ENCODE assay signal across 8 cellular contexts in genomic region chr1:148389027-148389339, GRCh38.
DNase-seq lines count a peak whose midpoint lies in the region; ATAC-seq and TF ChIP-seq lines count a peak whose summit lies in the region.

No MANE protein-coding gene starts in this region.

- POLR2A ChIA-PET in activated CD8-positive, alpha-beta T cell treated with anti-CD3 and anti-CD28 coated beads for 36 hours (lab: Charles Lee), result interaction anchor here (0.7 to 6.2 kb wide), 22 partner anchors 10 to 133 kb away, joined by 3 to 82 read pairs (median 8); no protein-coding TSS in a partner anchor

- H3K27me3 ChIP-seq in GM23338 (ENCODE audit: insufficient read depth) (peaks cover 11% of the 10 kb centered on the region; the same call in 1 of the 2 replicates), gastroesophageal sphincter (no peaks in the 10 kb centered on the region), skeletal muscle tissue (ENCODE audit: control insufficient read depth in 3 of 3, insufficient read depth in 3 of 3, low read length in 3 of 3) (peaks cover 0 to 3% (median 2%) of the 10 kb centered on the region in 3 donors)

- peak overlapping the region; percentile 89 for H3K4me3 Mint-ChIP-seq in GM23338
- H3K4me3 Mint-ChIP-seq in activated CD8-positive, alpha-beta T cell treated with anti-CD3 and anti-CD28 coated beads for 36 hours, result peak overlapping the region; percentile 84

- ATAC-seq in GM23338, result no peak
- no peak for ATAC-seq in activated CD8-positive, alpha-beta T cell treated with anti-CD3 and anti-CD28 coated beads for 36 hours
- ATAC-seq in gastroesophageal sphincter, result no peak

- no peaks in the 10 kb centered on the region for H3K36me3 Mint-ChIP-seq in GM23338 (ENCODE audit: low read depth)
- H3K36me3 Mint-ChIP-seq in activated CD8-positive, alpha-beta T cell treated with anti-CD3 and anti-CD28 coated beads for 36 hours (ENCODE audit: low read depth), result no peaks in the 10 kb centered on the region

- peaks cover 17% of the 10 kb centered on the region for H3K27me3 Mint-ChIP-seq in GM23338 (ENCODE audit: insufficient read depth, low read depth, poor library complexity)
- H3K27me3 Mint-ChIP-seq in activated CD8-positive, alpha-beta T cell treated with anti-CD3 and anti-CD28 coated beads for 36 hours, result no peaks in the 10 kb centered on the region

- intact Hi-C loops in activated CD8-positive, alpha-beta T cell treated with anti-CD3 and anti-CD28 coated beads for 36 hours (cut with micrococcal nuclease), result no loop called here

- peaks cover 15% of the 10 kb centered on the region for H3K4me1 Mint-ChIP-seq in GM23338
- peaks cover 30% of the 10 kb centered on the region for H3K4me1 Mint-ChIP-seq in activated CD8-positive, alpha-beta T cell treated with anti-CD3 and anti-CD28 coated beads for 36 hours (ENCODE audit: low read depth)

- H3K4me3 ChIP-seq in GM23338 (peak overlapping the region; percentile 57), gastroesophageal sphincter (peak overlapping the region; percentile 61 to 79), skeletal muscle tissue (ENCODE audit: low read length in 3 of 3) (peak overlapping the region; percentile 67 to 76 (median 75))

- TF ChIP-seq CTCF in GM23338 (conservative IDR thresholded peaks at IDR 0.05; ENCODE audit: low read depth in 2 of 2), result no peak
- no peak for TF ChIP-seq CTCF in activated CD8-positive, alpha-beta T cell treated with anti-CD3 and anti-CD28 coated beads for 36 hours (IDR thresholded peaks at IDR 0.05)
- TF ChIP-seq CTCF in gastroesophageal sphincter (IDR thresholded peaks at IDR 0.05), result no peak

- no peaks in the 10 kb centered on the region for H3K9me3 ChIP-seq in gastroesophageal sphincter
- H3K9me3 ChIP-seq in skeletal muscle tissue (ENCODE audit: control insufficient read depth in 3 of 3, low read length in 3 of 3), result no peaks in the 10 kb centered on the region

- no peak for TF ChIP-seq EP300 in gastroesophageal sphincter (IDR thresholded peaks at IDR 0.05)

- no peaks in the 10 kb centered on the region for H3K79me2 ChIP-seq in GM23338 (replicated peaks; ENCODE audit: insufficient read depth)

- no peaks in the 10 kb centered on the region; the same call in 2 of the 3 replicates for H3K9me3 Mint-ChIP-seq in GM23338
- H3K9me3 Mint-ChIP-seq in activated CD8-positive, alpha-beta T cell treated with anti-CD3 and anti-CD28 coated beads for 36 hours, result no peaks in the 10 kb centered on the region

- peak overlapping the region; percentile 69; the same call in 1 of the 2 replicates for H3K4me2 ChIP-seq in GM23338

- H3K9ac ChIP-seq in skeletal muscle tissue (ENCODE audit: low read depth in 1 of 3, low read length in 3 of 3), result peak overlapping the region in 2 of 3 donors; percentile 76 to 81

- no peak overlapping the region; the same call in 1 of the 2 replicates for H2AFZ ChIP-seq in GM23338

- DNase-seq in GM23338 (ENCODE audit: low spot score), result no peak
- DNase-seq in activated CD8-positive, alpha-beta T cell treated with anti-CD3 and anti-CD28 coated beads for 36 hours, result no peak
- DNase-seq in SIG-M5 (lab: John Stamatoyannopoulos, UW), result no peak
- no peak for DNase-seq in cerebellum (ENCODE audit: low spot score)
- no peak for DNase-seq in epidermal melanocyte (ENCODE audit: insufficient read length, low spot score)
- DNase-seq in activated CD8-positive, alpha-beta memory T cell treated with anti-CD3 and anti-CD28 coated beads, Interleukin-2, amount 50 U/mL, for 48 hours, result no peak

- H4K20me1 ChIP-seq in GM23338 (replicated peaks; ENCODE audit: insufficient read depth), result no peaks in the 10 kb centered on the region

- H3K27ac Mint-ChIP-seq in GM23338, result peak overlapping the region; percentile 100
- peak overlapping the region; percentile 99 for H3K27ac Mint-ChIP-seq in activated CD8-positive, alpha-beta T cell treated with anti-CD3 and anti-CD28 coated beads for 36 hours

- peak overlapping the region; percentile 89 for H3K27ac ChIP-seq in GM23338 (ENCODE audit: low read depth)
- H3K27ac ChIP-seq in gastroesophageal sphincter, result peak overlapping the region in 3 of 4 donors; percentile 88 to 93 (median 89)
- peak overlapping the region; percentile 47 for H3K27ac ChIP-seq in skeletal muscle tissue (ENCODE audit: low read depth, low read length)

- H3K4me1 ChIP-seq in GM23338 (ENCODE audit: insufficient read depth) (no peaks in the 10 kb centered on the region), gastroesophageal sphincter (peaks cover 0 to 7% (median 0%) of the 10 kb centered on the region in 3 donors), skeletal muscle tissue (ENCODE audit: control insufficient read depth in 3 of 3, insufficient read depth in 3 of 3, low read length in 3 of 3) (peaks cover 0 to 5% (median 0%) of the 10 kb centered on the region in 3 donors)

- H3K36me3 ChIP-seq in GM23338 (ENCODE audit: insufficient read depth) (no peaks in the 10 kb centered on the region), gastroesophageal sphincter (no peaks in the 10 kb centered on the region), skeletal muscle tissue (ENCODE audit: control insufficient read depth in 3 of 3, insufficient read depth in 3 of 3, low read length in 3 of 3) (no peaks in the 10 kb centered on the region)

- CTCF ChIA-PET in activated CD8-positive, alpha-beta T cell treated with anti-CD3 and anti-CD28 coated beads for 36 hours (lab: Charles Lee), result interaction anchor here (1.0 to 1.2 kb wide), 2 partner anchors 17 to 25 kb away, joined by 6 to 9 read pairs; no protein-coding TSS in a partner anchor

- TF ChIP-seq POLR2A in gastroesophageal sphincter (IDR thresholded peaks at IDR 0.05), result no peak

- WGBS in gastroesophageal sphincter (ENCODE audit: low coverage in 1 of 2), 2 donors, result 13 to 21% methylated on average over 6 of the region's 6 CpGs

- 0 out of 2 replicates have a peak, but pooled peaks cover 4% of the 10 kb centered on the region for H3F3A ChIP-seq in GM23338 (replicated peaks; ENCODE audit: low read depth)

- H3K9me2 ChIP-seq in GM23338 (ENCODE audit: insufficient read depth), result no peaks in the 10 kb centered on the region

TF ChIP-seq in GM23338, 12 proteins besides CTCF, POLR2A, EP300 and RAD21:
- TF ChIP-seq EZH2 (IDR thresholded peaks at IDR 0.05; ENCODE audit: low read depth, unreplicated experiment) (no peak), CREB1 (CRISPR knock-in tag; IDR thresholded peaks at IDR 0.05; ENCODE audit: low read depth) (no peak), JUNB (IDR thresholded peaks at IDR 0.05; ENCODE audit: unreplicated experiment) (no peak), NANOG (IDR thresholded peaks at IDR 0.05; ENCODE audit: borderline replicate concordance) (no peak), REST (IDR thresholded peaks at IDR 0.05; ENCODE audit: unreplicated experiment) (no peak), ETS1 (IDR thresholded peaks at IDR 0.05) (0 out of 2 replicates have a peak, but pooled peaks have one; percentile 15), EZH2phosphoT487 (IDR thresholded peaks at IDR 0.05; ENCODE audit: unreplicated experiment) (no peak)
